In the genomic region with DNA sequence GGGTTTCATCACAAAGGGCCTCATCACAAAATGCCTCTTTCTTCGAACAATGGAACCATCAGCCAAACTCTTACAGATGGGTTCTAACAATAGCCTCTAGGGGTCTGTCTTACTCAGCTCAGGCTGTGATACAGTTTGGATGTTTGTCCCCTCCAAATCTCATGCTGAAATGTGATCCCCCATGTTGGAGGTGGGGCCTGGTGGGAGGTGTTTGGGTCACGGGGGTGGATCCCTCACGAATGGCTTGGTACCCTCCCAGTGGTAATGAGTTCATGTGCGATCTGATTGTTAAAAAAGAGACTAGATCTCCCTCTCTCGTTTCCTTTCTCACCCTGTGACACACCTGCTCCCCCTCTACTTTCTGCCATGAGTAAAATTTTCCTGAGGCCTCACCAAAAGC, we compare ENCODE assay signal across 13 cellular contexts. TPM values are rescaled to one million over a fixed set of nuclear protein-coding genes. Genes with fewer than 3 reads are reported as not detected.
A peak's percentile ranks its signal among the peaks of the same experiment; 100 is the strongest.
DNase-seq lines count a peak whose midpoint lies in the region; ATAC-seq, FAIRE-seq and TF ChIP-seq lines count a peak whose summit lies in the region.
"Had no signal": no experiment of that assay in that cellular context is flagged by ENCODE, and none has a peak within 500 bp of the region (broad histone marks: within the 10 kb centered on the region; RNA-seq: fewer than 3 reads in every experiment).

No MANE protein-coding gene starts in this region.

- DNase-seq in Karpas-422 (peak; percentile 49), OCI-LY7 (ENCODE audit: low spot score) (no peak), pancreas (no peak)
- DNase-seq in stimulated activated CD4-positive, alpha-beta T cell treated with anti-CD3 and anti-CD28 coated beads, Interleukin-12 subunit alpha, Interleukin-12 subunit beta, amount 100 ng/mL, for 24 hours (ENCODE audit: low read depth in 2 of 2): peak; percentile 25 to 29
- DNase-seq: C1 segment of cervical spinal cord, GF-D8, NCI-H1048 had no signal

- peak overlapping the region; percentile 26 for H3K27ac Mint-ChIP-seq in activated T-helper 17 cell treated with anti-CD3 and anti-CD28 coated beads, Interleukin-2, amount 50 U/mL, for 72 hours
- H3K27ac Mint-ChIP-seq: stimulated activated memory B cell treated with anti-CD40 and anti-IgM and Interleukin-4, amounts not matched to agents 10 μg/mL and 1 μg/mL and 100 μg/mL, for 72 hours had no signal

- intact Hi-C loops in OCI-LY7 (cut with micrococcal nuclease; ENCODE audit: unreplicated experiment) (no loop called here), pancreas (cut with DNase I) (no loop called here)

- no peak for TF ChIP-seq CTCF in C4-2B (conservative IDR thresholded peaks at IDR 0.05)
- TF ChIP-seq CTCF in OCI-LY7 (conservative IDR thresholded peaks at IDR 0.05; ENCODE audit: low read length): no peak
- TF ChIP-seq CTCF in pancreas (IDR thresholded peaks at IDR 0.05): no peak

- H3K36me3 Mint-ChIP-seq in activated T-helper 17 cell treated with anti-CD3 and anti-CD28 coated beads, Interleukin-2, amount 50 U/mL, for 72 hours (ENCODE audit: low read depth): no peaks in the 10 kb centered on the region
- H3K36me3 Mint-ChIP-seq: stimulated activated memory B cell treated with anti-CD40 and anti-IgM and Interleukin-4, amounts not matched to agents 10 μg/mL and 1 μg/mL and 100 μg/mL, for 72 hours had no signal

- H2AFZ ChIP-seq in Karpas-422 (ENCODE audit: low read length) (no peak overlapping the region), OCI-LY7 (ENCODE audit: low read length) (no peak overlapping the region)

- CTCF ChIA-PET in OCI-LY7 (lab: Charles Lee; ENCODE audit: unreplicated experiment): no interaction called here

- peak; percentile 95 for ATAC-seq in activated T-helper 17 cell treated with anti-CD3 and anti-CD28 coated beads, Interleukin-2, amount 50 U/mL, for 72 hours (replicated peaks)
- no peak for ATAC-seq in HG02938 (IDR thresholded peaks at IDR 0.05; ENCODE audit: unreplicated experiment)
- ATAC-seq in pancreas: no peak
- no peak for ATAC-seq in HG02588 (IDR thresholded peaks at IDR 0.05; ENCODE audit: unreplicated experiment)

- no peak overlapping the region for H3K4me3 Mint-ChIP-seq in activated T-helper 17 cell treated with anti-CD3 and anti-CD28 coated beads, Interleukin-2, amount 50 U/mL, for 72 hours
- H3K4me3 Mint-ChIP-seq: stimulated activated memory B cell treated with anti-CD40 and anti-IgM and Interleukin-4, amounts not matched to agents 10 μg/mL and 1 μg/mL and 100 μg/mL, for 72 hours had no signal

- H3K4me2 ChIP-seq in Karpas-422 (ENCODE audit: low read depth, low read length, poor library complexity, severe bottlenecking) (no peak overlapping the region), OCI-LY7 (ENCODE audit: low read length) (no peak overlapping the region)

- no peaks in the 10 kb centered on the region for H3K4me1 Mint-ChIP-seq in activated T-helper 17 cell treated with anti-CD3 and anti-CD28 coated beads, Interleukin-2, amount 50 U/mL, for 72 hours
- H3K4me1 Mint-ChIP-seq: stimulated activated memory B cell treated with anti-CD40 and anti-IgM and Interleukin-4, amounts not matched to agents 10 μg/mL and 1 μg/mL and 100 μg/mL, for 72 hours had no signal

- H3K4me3 ChIP-seq in Karpas-422 (ENCODE audit: low read length) (no peak overlapping the region), OCI-LY7 (ENCODE audit: low read depth, low read length, poor library complexity, severe bottlenecking) (no peak overlapping the region), pancreas (no peak overlapping the region)
- H3K4me3 ChIP-seq: esophagus muscularis mucosa had no signal

- H3K27me3 ChIP-seq in Karpas-422 (ENCODE audit: low read length) (no peaks in the 10 kb centered on the region), pancreas (no peaks in the 10 kb centered on the region)
- H3K27me3 ChIP-seq: esophagus muscularis mucosa had no signal

- H3K4me1 ChIP-seq in Karpas-422 (ENCODE audit: low read length) (no peaks in the 10 kb centered on the region), OCI-LY7 (ENCODE audit: insufficient read depth, low read length, poor library complexity, severe bottlenecking) (no peaks in the 10 kb centered on the region), pancreas (no peaks in the 10 kb centered on the region)
- H3K4me1 ChIP-seq: esophagus muscularis mucosa had no signal

- H3K9me3 Mint-ChIP-seq in activated T-helper 17 cell treated with anti-CD3 and anti-CD28 coated beads, Interleukin-2, amount 50 U/mL, for 72 hours: peaks cover 3% of the 10 kb centered on the region
- H3K9me3 Mint-ChIP-seq: stimulated activated memory B cell treated with anti-CD40 and anti-IgM and Interleukin-4, amounts not matched to agents 10 μg/mL and 1 μg/mL and 100 μg/mL, for 72 hours had no signal

- peak overlapping the region; percentile 87 for H3K27ac ChIP-seq in C4-2B
- no peak overlapping the region for H3K27ac ChIP-seq in Karpas-422 (ENCODE audit: low read length)
- no peak overlapping the region for H3K27ac ChIP-seq in OCI-LY7 (ENCODE audit: low read depth, low read length, poor library complexity, severe bottlenecking)
- H3K27ac ChIP-seq in pancreas: no peak overlapping the region
- H3K27ac ChIP-seq: esophagus muscularis mucosa had no signal

- no peak for FAIRE-seq in pancreas (lab: Jason Lieb, UNC)

- no TSS peak for BruUV-seq in OCI-LY7 (replicated peaks; lab: Mats Ljungman, UMichigan)

- no peaks in the 10 kb centered on the region for H4K20me1 ChIP-seq in Karpas-422 (ENCODE audit: insufficient read depth, low read depth, low read length)
- H4K20me1 ChIP-seq in OCI-LY7 (ENCODE audit: insufficient read depth, low read length): no peaks in the 10 kb centered on the region

- WGBS in pancreas, 2 donors: 85% methylated on average over 5 of the region's 5 CpGs

- H3K27me3 Mint-ChIP-seq in activated T-helper 17 cell treated with anti-CD3 and anti-CD28 coated beads, Interleukin-2, amount 50 U/mL, for 72 hours: no peaks in the 10 kb centered on the region
- H3K27me3 Mint-ChIP-seq: stimulated activated memory B cell treated with anti-CD40 and anti-IgM and Interleukin-4, amounts not matched to agents 10 μg/mL and 1 μg/mL and 100 μg/mL, for 72 hours had no signal

- H3K36me3 ChIP-seq in Karpas-422 (ENCODE audit: insufficient read depth, low read length) (no peaks in the 10 kb centered on the region), OCI-LY7 (ENCODE audit: insufficient read depth, low read length) (no peaks in the 10 kb centered on the region), pancreas (no peaks in the 10 kb centered on the region)
- H3K36me3 ChIP-seq: esophagus muscularis mucosa had no signal

- H3K79me2 ChIP-seq in Karpas-422 (ENCODE audit: low read length) (no peaks in the 10 kb centered on the region), OCI-LY7 (ENCODE audit: insufficient read depth, low read depth, low read length) (no peaks in the 10 kb centered on the region)

- no peaks in the 10 kb centered on the region for H3K9me3 ChIP-seq in Karpas-422 (ENCODE audit: low read length)
- no peaks in the 10 kb centered on the region for H3K9me3 ChIP-seq in OCI-LY7 (ENCODE audit: low read length)
- no peaks in the 10 kb centered on the region for H3K9me3 ChIP-seq in pancreas
- H3K9me3 ChIP-seq: esophagus muscularis mucosa had no signal

- POLR2A ChIA-PET in OCI-LY7 (lab: Charles Lee): interaction anchor here (1.0 kb wide), 1 partner anchor 10 kb away, joined by 3 read pairs; no protein-coding TSS in a partner anchor

- H3K9ac ChIP-seq in Karpas-422 (ENCODE audit: low read length): no peak overlapping the region

- no peaks in the 10 kb centered on the region for H3K9me2 ChIP-seq in Karpas-422 (replicated peaks; ENCODE audit: insufficient read depth, low read length)
- H3K9me2 ChIP-seq in OCI-LY7 (ENCODE audit: insufficient read depth, low read length): no peaks in the 10 kb centered on the region

RNA-seq across cellular contexts. Expression of a gene that starts 47.9 kb away (rescaled TPM):
- total RNA-seq in Karpas-422 (2014; rRNA removed; shearing (Covaris generic); ENCODE audit: low replicate concordance): not detected in 2 replicates
- under 1 TPM; 0.17 to 0.26 TPM for total RNA-seq in activated T-helper 17 cell treated with anti-CD3 and anti-CD28 coated beads, Interleukin-2, amount 50 U/mL, for 72 hours
- total RNA-seq in OCI-LY7 (2014; rRNA removed; shearing (Covaris generic)): 0.08 and 0.50 TPM in 2 replicates
- total RNA-seq in OCI-LY7 (2022) (not detected in 2 replicates), pancreas (1 to 10 TPM in 5 of 6 donors, under 1 TPM in 1; 0.69 to 5.5 (median 1.5) TPM)
- 1 to 10 TPM; 1.1 to 2.3 TPM for polyA plus RNA-seq in pancreas

Comparison
In these comparisons a context has a peak if more than half of its experiments do, and no peak if none do; other contexts are left out.
1. DNase-seq: peak in Karpas-422 (single experiment) and stimulated activated CD4-positive, alpha-beta T cell treated with anti-CD3 and anti-CD28 coated beads, Interleukin-12 subunit alpha, Interleukin-12 subunit beta, amount 100 ng/mL, for 24 hours (2 of 2); none in OCI-LY7 (single experiment) and pancreas (0 of 6).